In the genomic region with DNA sequence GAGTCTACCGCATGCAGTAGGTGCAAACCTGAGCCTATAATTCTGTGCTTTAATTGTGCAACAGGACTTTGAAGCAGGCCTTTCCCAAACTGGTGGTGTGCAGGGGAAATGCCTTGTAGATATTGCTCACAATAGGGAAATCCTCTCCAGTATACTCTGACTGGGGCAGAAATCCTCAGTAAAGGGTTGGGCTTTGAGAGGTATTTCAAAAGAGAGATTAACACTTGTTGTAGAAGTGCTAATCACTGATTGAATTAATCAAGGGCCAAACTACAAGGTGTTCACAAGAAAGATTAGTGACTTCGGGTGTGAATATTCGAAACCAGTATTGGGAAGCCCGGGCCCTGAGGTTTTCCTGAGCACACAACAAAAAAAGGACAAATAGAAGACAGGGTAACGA, we compare ENCODE assay signal across 1 cellular context.
TF ChIP-seq lines count a peak whose summit lies in the region.

No MANE protein-coding gene starts in this region.

TF ChIP-seq in GM23338, 12 proteins besides CTCF, POLR2A, EP300 and RAD21 (continued from another document):
- TF ChIP-seq, protein P1, sequence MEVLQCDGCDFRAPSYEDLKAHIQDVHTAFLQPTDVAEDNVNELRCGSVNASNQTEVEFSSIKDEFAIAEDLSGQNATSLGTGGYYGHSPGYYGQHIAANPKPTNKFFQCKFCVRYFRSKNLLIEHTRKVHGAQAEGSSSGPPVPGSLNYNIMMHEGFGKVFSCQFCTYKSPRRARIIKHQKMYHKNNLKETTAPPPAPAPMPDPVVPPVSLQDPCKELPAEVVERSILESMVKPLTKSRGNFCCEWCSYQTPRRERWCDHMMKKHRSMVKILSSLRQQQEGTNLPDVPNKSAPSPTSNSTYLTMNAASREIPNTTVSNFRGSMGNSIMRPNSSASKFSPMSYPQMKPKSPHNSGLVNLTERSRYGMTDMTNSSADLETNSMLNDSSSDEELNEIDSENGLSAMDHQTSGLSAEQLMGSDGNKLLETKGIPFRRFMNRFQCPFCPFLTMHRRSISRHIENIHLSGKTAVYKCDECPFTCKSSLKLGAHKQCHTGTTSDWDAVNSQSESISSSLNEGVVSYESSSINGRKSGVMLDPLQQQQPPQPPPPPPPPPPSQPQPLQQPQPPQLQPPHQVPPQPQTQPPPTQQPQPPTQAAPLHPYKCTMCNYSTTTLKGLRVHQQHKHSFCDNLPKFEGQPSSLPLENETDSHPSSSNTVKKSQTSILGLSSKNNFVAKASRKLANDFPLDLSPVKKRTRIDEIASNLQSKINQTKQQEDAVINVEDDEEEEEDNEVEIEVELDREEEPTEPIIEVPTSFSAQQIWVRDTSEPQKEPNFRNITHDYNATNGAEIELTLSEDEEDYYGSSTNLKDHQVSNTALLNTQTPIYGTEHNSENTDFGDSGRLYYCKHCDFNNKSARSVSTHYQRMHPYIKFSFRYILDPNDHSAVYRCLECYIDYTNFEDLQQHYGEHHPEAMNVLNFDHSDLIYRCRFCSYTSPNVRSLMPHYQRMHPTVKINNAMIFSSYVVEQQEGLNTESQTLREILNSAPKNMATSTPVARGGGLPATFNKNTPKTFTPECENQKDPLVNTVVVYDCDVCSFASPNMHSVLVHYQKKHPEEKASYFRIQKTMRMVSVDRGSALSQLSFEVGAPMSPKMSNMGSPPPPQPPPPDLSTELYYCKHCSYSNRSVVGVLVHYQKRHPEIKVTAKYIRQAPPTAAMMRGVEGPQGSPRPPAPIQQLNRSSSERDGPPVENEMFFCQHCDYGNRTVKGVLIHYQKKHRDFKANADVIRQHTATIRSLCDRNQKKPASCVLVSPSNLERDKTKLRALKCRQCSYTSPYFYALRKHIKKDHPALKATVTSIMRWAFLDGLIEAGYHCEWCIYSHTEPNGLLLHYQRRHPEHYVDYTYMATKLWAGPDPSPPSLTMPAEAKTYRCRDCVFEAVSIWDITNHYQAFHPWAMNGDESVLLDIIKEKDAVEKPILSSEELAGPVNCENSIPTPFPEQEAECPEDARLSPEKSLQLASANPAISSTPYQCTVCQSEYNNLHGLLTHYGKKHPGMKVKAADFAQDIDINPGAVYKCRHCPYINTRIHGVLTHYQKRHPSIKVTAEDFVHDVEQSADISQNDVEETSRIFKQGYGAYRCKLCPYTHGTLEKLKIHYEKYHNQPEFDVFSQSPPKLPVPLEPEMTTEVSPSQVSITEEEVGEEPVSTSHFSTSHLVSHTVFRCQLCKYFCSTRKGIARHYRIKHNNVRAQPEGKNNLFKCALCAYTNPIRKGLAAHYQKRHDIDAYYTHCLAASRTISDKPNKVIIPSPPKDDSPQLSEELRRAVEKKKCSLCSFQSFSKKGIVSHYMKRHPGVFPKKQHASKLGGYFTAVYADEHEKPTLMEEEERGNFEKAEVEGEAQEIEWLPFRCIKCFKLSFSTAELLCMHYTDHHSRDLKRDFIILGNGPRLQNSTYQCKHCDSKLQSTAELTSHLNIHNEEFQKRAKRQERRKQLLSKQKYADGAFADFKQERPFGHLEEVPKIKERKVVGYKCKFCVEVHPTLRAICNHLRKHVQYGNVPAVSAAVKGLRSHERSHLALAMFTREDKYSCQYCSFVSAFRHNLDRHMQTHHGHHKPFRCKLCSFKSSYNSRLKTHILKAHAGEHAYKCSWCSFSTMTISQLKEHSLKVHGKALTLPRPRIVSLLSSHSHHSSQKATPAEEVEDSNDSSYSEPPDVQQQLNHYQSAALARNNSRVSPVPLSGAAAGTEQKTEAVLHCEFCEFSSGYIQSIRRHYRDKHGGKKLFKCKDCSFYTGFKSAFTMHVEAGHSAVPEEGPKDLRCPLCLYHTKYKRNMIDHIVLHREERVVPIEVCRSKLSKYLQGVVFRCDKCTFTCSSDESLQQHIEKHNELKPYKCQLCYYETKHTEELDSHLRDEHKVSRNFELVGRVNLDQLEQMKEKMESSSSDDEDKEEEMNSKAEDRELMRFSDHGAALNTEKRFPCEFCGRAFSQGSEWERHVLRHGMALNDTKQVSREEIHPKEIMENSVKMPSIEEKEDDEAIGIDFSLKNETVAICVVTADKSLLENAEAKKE (CRISPR knock-in tag; IDR thresholded peaks at IDR 0.05), result no peak
- TF ChIP-seq POLR2AphosphoS5 (IDR thresholded peaks at IDR 0.05; ENCODE audit: low read depth), result no peak
- no peak for TF ChIP-seq ZNF114 (CRISPR knock-in tag; IDR thresholded peaks at IDR 0.05)
- TF ChIP-seq EZH2phosphoT487 (IDR thresholded peaks at IDR 0.05; ENCODE audit: unreplicated experiment), result no peak
- TF ChIP-seq JUNB (IDR thresholded peaks at IDR 0.05; ENCODE audit: unreplicated experiment), result no peak
- TF ChIP-seq, protein P2, sequence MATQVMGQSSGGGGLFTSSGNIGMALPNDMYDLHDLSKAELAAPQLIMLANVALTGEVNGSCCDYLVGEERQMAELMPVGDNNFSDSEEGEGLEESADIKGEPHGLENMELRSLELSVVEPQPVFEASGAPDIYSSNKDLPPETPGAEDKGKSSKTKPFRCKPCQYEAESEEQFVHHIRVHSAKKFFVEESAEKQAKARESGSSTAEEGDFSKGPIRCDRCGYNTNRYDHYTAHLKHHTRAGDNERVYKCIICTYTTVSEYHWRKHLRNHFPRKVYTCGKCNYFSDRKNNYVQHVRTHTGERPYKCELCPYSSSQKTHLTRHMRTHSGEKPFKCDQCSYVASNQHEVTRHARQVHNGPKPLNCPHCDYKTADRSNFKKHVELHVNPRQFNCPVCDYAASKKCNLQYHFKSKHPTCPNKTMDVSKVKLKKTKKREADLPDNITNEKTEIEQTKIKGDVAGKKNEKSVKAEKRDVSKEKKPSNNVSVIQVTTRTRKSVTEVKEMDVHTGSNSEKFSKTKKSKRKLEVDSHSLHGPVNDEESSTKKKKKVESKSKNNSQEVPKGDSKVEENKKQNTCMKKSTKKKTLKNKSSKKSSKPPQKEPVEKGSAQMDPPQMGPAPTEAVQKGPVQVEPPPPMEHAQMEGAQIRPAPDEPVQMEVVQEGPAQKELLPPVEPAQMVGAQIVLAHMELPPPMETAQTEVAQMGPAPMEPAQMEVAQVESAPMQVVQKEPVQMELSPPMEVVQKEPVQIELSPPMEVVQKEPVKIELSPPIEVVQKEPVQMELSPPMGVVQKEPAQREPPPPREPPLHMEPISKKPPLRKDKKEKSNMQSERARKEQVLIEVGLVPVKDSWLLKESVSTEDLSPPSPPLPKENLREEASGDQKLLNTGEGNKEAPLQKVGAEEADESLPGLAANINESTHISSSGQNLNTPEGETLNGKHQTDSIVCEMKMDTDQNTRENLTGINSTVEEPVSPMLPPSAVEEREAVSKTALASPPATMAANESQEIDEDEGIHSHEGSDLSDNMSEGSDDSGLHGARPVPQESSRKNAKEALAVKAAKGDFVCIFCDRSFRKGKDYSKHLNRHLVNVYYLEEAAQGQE (IDR thresholded peaks at IDR 0.05; ENCODE audit: unreplicated experiment), result no peak
- no peak for TF ChIP-seq NANOG (IDR thresholded peaks at IDR 0.05; ENCODE audit: borderline replicate concordance)
- no peak for TF ChIP-seq STAT1 (IDR thresholded peaks at IDR 0.05; ENCODE audit: unreplicated experiment)
- TF ChIP-seq, protein P3, sequence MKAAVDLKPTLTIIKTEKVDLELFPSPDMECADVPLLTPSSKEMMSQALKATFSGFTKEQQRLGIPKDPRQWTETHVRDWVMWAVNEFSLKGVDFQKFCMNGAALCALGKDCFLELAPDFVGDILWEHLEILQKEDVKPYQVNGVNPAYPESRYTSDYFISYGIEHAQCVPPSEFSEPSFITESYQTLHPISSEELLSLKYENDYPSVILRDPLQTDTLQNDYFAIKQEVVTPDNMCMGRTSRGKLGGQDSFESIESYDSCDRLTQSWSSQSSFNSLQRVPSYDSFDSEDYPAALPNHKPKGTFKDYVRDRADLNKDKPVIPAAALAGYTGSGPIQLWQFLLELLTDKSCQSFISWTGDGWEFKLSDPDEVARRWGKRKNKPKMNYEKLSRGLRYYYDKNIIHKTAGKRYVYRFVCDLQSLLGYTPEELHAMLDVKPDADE (IDR thresholded peaks at IDR 0.05), result no peak
- TF ChIP-seq CREB1 (CRISPR knock-in tag; IDR thresholded peaks at IDR 0.05; ENCODE audit: low read depth), result no peak
- TF ChIP-seq EZH2 (IDR thresholded peaks at IDR 0.05; ENCODE audit: low read depth, unreplicated experiment), result no peak
